9 cellular contexts compared by ENCODE assay signal in genomic region chr7:134140889-134141867, GRCh38. TPM values are rescaled to one million over a fixed set of nuclear protein-coding genes. Genes with fewer than 3 reads are reported as not detected.
A peak's percentile ranks its signal among the peaks of the same experiment; 100 is the strongest.
DNase-seq lines count a peak whose midpoint lies in the region; ATAC-seq and TF ChIP-seq lines count a peak whose summit lies in the region.
"Had no signal": no experiment of that assay in that cellular context is flagged by ENCODE, and none has a peak within 500 bp of the region (broad histone marks: within the 10 kb centered on the region; RNA-seq: fewer than 3 reads in every experiment).

No MANE protein-coding gene starts in this region.

- H4K20me1 ChIP-seq in OCI-LY7 (ENCODE audit: insufficient read depth, low read length): no peaks in the 10 kb centered on the region

- DNase-seq in AG08395 (ENCODE audit: low spot score): peak; percentile 88
- peak; percentile 74 for DNase-seq in GM13976 (ENCODE audit: low spot score)
- peak; percentile 69 for DNase-seq in OCI-LY7 (ENCODE audit: low spot score)
- peak; percentile 17 for DNase-seq in activated T-helper 2 cell treated with anti-CD3 and anti-CD28 coated beads, Interferon-gamma antibody, Interleukin-2, Interleukin-4, amounts not matched to agents 10 μg/mL and 5 μg/mL and 100 μg/mL, durations not matched to agents 14 hours and 24 hours and 36 hours (ENCODE audit: low spot score)
- peak; percentile 52 for DNase-seq in fibroblast of villous mesenchyme (ENCODE audit: low read depth)
- DNase-seq in upper lobe of left lung: peak in 1 of 2 donors; percentile 66

- TF ChIP-seq CTCF in GM13976 (IDR thresholded peaks at IDR 0.05; ENCODE audit: borderline replicate concordance, control extremely low read depth, extremely low read depth, insufficient read depth, missing control alignments): peak; percentile 88
- TF ChIP-seq CTCF in OCI-LY7 (conservative IDR thresholded peaks at IDR 0.05; ENCODE audit: low read length): peak; percentile 94
- TF ChIP-seq CTCF in fibroblast of villous mesenchyme (IDR thresholded peaks at IDR 0.05; ENCODE audit: insufficient read depth, low read depth, low read length): peak; percentile 95
- peak; percentile 23 for TF ChIP-seq CTCF in neutrophil (IDR thresholded peaks at IDR 0.05)
- TF ChIP-seq CTCF in upper lobe of left lung (IDR thresholded peaks at IDR 0.05): peak; percentile 73 to 80 (median 78)

- H3K4me1 Mint-ChIP-seq in activated T-helper 2 cell treated with anti-CD3 and anti-CD28 coated beads, Interferon-gamma antibody, Interleukin-2, Interleukin-4, amounts not matched to agents 10 μg/mL and 5 μg/mL and 100 μg/mL, durations not matched to agents 14 hours and 24 hours and 36 hours (ENCODE audit: low read depth): no peaks in the 10 kb centered on the region

- no peaks in the 10 kb centered on the region for H3K79me2 ChIP-seq in OCI-LY7 (ENCODE audit: insufficient read depth, low read depth, low read length)

- TF ChIP-seq EP300 in upper lobe of left lung (IDR thresholded peaks at IDR 0.05): no peak

- no peak overlapping the region for H3K4me3 ChIP-seq in OCI-LY7 (ENCODE audit: low read depth, low read length, poor library complexity, severe bottlenecking)
- no peak overlapping the region for H3K4me3 ChIP-seq in fibroblast of villous mesenchyme (ENCODE audit: low read depth, low read length)
- no peak overlapping the region for H3K4me3 ChIP-seq in neutrophil (ENCODE audit: low read depth in 1 of 2, low read length in 1 of 2)
- H3K4me3 ChIP-seq in upper lobe of left lung: no peak overlapping the region

- in situ Hi-C loops in GM13976 (cut with MboI; ENCODE audit: low sequenced_read_pairs, unreplicated experiment): no loop called here

- no peaks in the 10 kb centered on the region for H3K4me1 ChIP-seq in OCI-LY7 (ENCODE audit: insufficient read depth, low read length, poor library complexity, severe bottlenecking)
- no peaks in the 10 kb centered on the region for H3K4me1 ChIP-seq in neutrophil (ENCODE audit: control insufficient read depth in 1 of 2, insufficient read depth in 1 of 2, low read depth in 1 of 2, low read length in 1 of 2)
- H3K4me1 ChIP-seq in upper lobe of left lung: peaks cover 0 to 3% (median 0%) of the 10 kb centered on the region in 4 donors

- POLR2A ChIA-PET in OCI-LY7 (lab: Charles Lee): interaction anchor here (0.6 to 1.5 kb wide), 8 partner anchors 10 to 1278 kb away, joined by 3 to 5 read pairs (median 4); partner anchors contain the start of gene LRGUK

- peak overlapping the region; percentile 37; the same call in 1 of the 2 replicates for H3K4me2 ChIP-seq in OCI-LY7 (ENCODE audit: low read length)

- no peak overlapping the region for H3K4me3 Mint-ChIP-seq in activated T-helper 2 cell treated with anti-CD3 and anti-CD28 coated beads, Interferon-gamma antibody, Interleukin-2, Interleukin-4, amounts not matched to agents 10 μg/mL and 5 μg/mL and 100 μg/mL, durations not matched to agents 14 hours and 24 hours and 36 hours (ENCODE audit: low read depth)

- H3K9me3 ChIP-seq in OCI-LY7 (ENCODE audit: low read length) (no peaks in the 10 kb centered on the region), neutrophil (no peaks in the 10 kb centered on the region), upper lobe of left lung (no peaks in the 10 kb centered on the region)

- H2AFZ ChIP-seq in OCI-LY7 (ENCODE audit: low read length): peak overlapping the region; percentile 59; the same call in 1 of the 2 replicates

- H3K36me3 ChIP-seq in OCI-LY7 (ENCODE audit: insufficient read depth, low read length) (no peaks in the 10 kb centered on the region), neutrophil (no peaks in the 10 kb centered on the region), upper lobe of left lung (no peaks in the 10 kb centered on the region)

- TF ChIP-seq POLR2A in upper lobe of left lung (IDR thresholded peaks at IDR 0.05): no peak

- CTCF ChIA-PET in OCI-LY7 (lab: Charles Lee; ENCODE audit: unreplicated experiment): interaction anchor here (0.5 to 1.7 kb wide), 6 partner anchors 10 to 187 kb away, joined by 3 to 6 read pairs (median 4); no protein-coding TSS in a partner anchor

- 58 to 62% methylated on average over 16 to 18 of the region's 18 CpGs for WGBS in upper lobe of left lung, 2 donors

- ATAC-seq in HG03039 (IDR thresholded peaks at IDR 0.05; ENCODE audit: unreplicated experiment) (peak; percentile 72), upper lobe of left lung (ENCODE audit: low FRiP score in 2 of 2) (peak; percentile 76 to 92)

- intact Hi-C loops in OCI-LY7 (cut with micrococcal nuclease; ENCODE audit: unreplicated experiment): loop anchor here (1.0 to 5.0 kb wide), 7 partner anchors 90 to 289 kb away; no protein-coding TSS in a partner anchor
- intact Hi-C loops in activated T-helper 2 cell treated with anti-CD3 and anti-CD28 coated beads, Interferon-gamma antibody, Interleukin-2, Interleukin-4, amounts not matched to agents 10 μg/mL and 5 μg/mL and 100 μg/mL, durations not matched to agents 14 hours and 24 hours and 36 hours (cut with micrococcal nuclease): no loop called here

- H3K27me3 Mint-ChIP-seq in activated T-helper 2 cell treated with anti-CD3 and anti-CD28 coated beads, Interferon-gamma antibody, Interleukin-2, Interleukin-4, amounts not matched to agents 10 μg/mL and 5 μg/mL and 100 μg/mL, durations not matched to agents 14 hours and 24 hours and 36 hours (ENCODE audit: low read depth): peaks cover 8% of the 10 kb centered on the region
- H3K27me3 Mint-ChIP-seq: IgD-negative memory B cell had no signal

- H3K9me2 ChIP-seq in OCI-LY7 (ENCODE audit: insufficient read depth, low read length): no peaks in the 10 kb centered on the region

- H3K27me3 ChIP-seq in neutrophil (peaks cover 12% of the 10 kb centered on the region), upper lobe of left lung (no peaks in the 10 kb centered on the region)

- BruUV-seq in OCI-LY7 (replicated peaks; lab: Mats Ljungman, UMichigan): no TSS peak

- no peak overlapping the region for H3K27ac Mint-ChIP-seq in activated T-helper 2 cell treated with anti-CD3 and anti-CD28 coated beads, Interferon-gamma antibody, Interleukin-2, Interleukin-4, amounts not matched to agents 10 μg/mL and 5 μg/mL and 100 μg/mL, durations not matched to agents 14 hours and 24 hours and 36 hours

- no peaks in the 10 kb centered on the region for H3K9me3 Mint-ChIP-seq in activated T-helper 2 cell treated with anti-CD3 and anti-CD28 coated beads, Interferon-gamma antibody, Interleukin-2, Interleukin-4, amounts not matched to agents 10 μg/mL and 5 μg/mL and 100 μg/mL, durations not matched to agents 14 hours and 24 hours and 36 hours
- H3K9me3 Mint-ChIP-seq: IgD-negative memory B cell had no signal

- no peaks in the 10 kb centered on the region for H3K36me3 Mint-ChIP-seq in activated T-helper 2 cell treated with anti-CD3 and anti-CD28 coated beads, Interferon-gamma antibody, Interleukin-2, Interleukin-4, amounts not matched to agents 10 μg/mL and 5 μg/mL and 100 μg/mL, durations not matched to agents 14 hours and 24 hours and 36 hours (ENCODE audit: low read depth)
- H3K36me3 Mint-ChIP-seq: IgD-negative memory B cell had no signal

- H3K27ac ChIP-seq in OCI-LY7 (ENCODE audit: low read depth, low read length, poor library complexity, severe bottlenecking) (no peak overlapping the region), neutrophil (no peak overlapping the region), upper lobe of left lung (no peak overlapping the region)

RNA-seq across cellular contexts. Expression of gene LRGUK, which starts 14.0 kb away (rescaled TPM):
- 0.36 and 0.95 TPM in 2 replicates for total RNA-seq in OCI-LY7 (2014; rRNA removed; shearing (Covaris generic))
- total RNA-seq in OCI-LY7 (2022) (0.46 and 0.52 TPM in 2 replicates), fibroblast of villous mesenchyme (0.32 and 0.43 TPM in 2 replicates), upper lobe of left lung (1 to 10 TPM in 5 of 6 donors, under 1 TPM in 1; 0.31 to 9.1 (median 1.9) TPM)
- 0.11 and 0.16 TPM in 2 replicates for total RNA-seq in activated T-helper 2 cell treated with anti-CD3 and anti-CD28 coated beads, Interferon-gamma antibody, Interleukin-2, Interleukin-4, amounts not matched to agents 10 μg/mL and 5 μg/mL and 100 μg/mL, durations not matched to agents 14 hours and 24 hours and 36 hours

Comparison
In these comparisons a context has a peak if more than half of its experiments do, and no peak if none do; other contexts are left out.
1. CTCF ChIP-seq: peak in every context shown above with its lines; median percentile 95 in fibroblast of villous mesenchyme; 94 in OCI-LY7; 88 in GM13976; 78 in upper lobe of left lung; 23 in neutrophil.